Comparison of ENCODE assay signal across 8 cellular contexts in the genomic region with DNA sequence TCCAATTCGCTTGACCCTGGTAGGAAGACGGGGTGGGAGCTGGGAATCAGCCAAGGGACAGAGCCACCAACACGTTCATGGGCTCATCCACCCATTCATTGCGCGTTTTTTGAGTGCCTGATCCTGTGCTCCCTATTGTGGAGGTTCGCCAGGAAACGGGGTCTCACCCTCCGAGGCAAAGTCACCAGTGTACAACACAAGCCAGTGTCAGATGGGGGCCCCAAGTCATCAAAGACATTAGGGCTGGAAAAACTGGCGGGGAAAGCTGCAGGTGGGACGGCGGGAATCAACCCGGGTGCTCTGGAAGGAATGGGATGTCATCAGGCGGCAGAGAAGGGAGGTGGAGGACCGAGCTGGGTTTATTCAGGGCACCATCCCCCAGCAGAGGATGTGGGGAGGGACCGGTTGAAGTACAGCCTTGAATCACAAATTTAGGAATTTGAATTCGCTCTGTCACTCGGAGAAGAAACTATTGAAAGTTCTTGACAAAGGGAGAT. TPM values are rescaled to one million over a fixed set of nuclear protein-coding genes. Genes with fewer than 3 reads are reported as not detected.
A peak's percentile ranks its signal among the peaks of the same experiment; 100 is the strongest.
DNase-seq lines count a peak whose midpoint lies in the region; ATAC-seq and TF ChIP-seq lines count a peak whose summit lies in the region.

No MANE protein-coding gene starts in this region.

- H3K4me1 Mint-ChIP-seq in neural crest cell = peaks cover 50% of the 10 kb centered on the region

- TF ChIP-seq CTCF in BJ (IDR thresholded peaks at IDR 0.05; ENCODE audit: insufficient read depth, low read depth, low read length) (no peak), fibroblast of villous mesenchyme (IDR thresholded peaks at IDR 0.05; ENCODE audit: insufficient read depth, low read depth, low read length) (no peak), neural crest cell (conservative IDR thresholded peaks at IDR 0.05) (no peak)

- H3K36me3 ChIP-seq in BJ (ENCODE audit: control insufficient read depth, insufficient read depth, low read length) (no peaks in the 10 kb centered on the region), SK-N-MC (ENCODE audit: insufficient read depth, low read length) (no peaks in the 10 kb centered on the region)

- H3K27me3 ChIP-seq in BJ (ENCODE audit: control insufficient read depth, insufficient read depth, low read length) = no peaks in the 10 kb centered on the region

- peaks cover 36% of the 10 kb centered on the region for H3K27me3 Mint-ChIP-seq in neural crest cell (ENCODE audit: low read depth)

- peaks cover under 1% of the 10 kb centered on the region for H3K9me3 Mint-ChIP-seq in neural crest cell

- ATAC-seq in GM21576 (IDR thresholded peaks at IDR 0.05; ENCODE audit: unreplicated experiment) = no peak

- DNase-seq in BJ (ENCODE audit: low read depth) (no peak), SK-N-MC (ENCODE audit: low read depth, low spot score) (no peak), fibroblast of villous mesenchyme (ENCODE audit: low read depth) (no peak), neural crest cell (ENCODE audit: low read depth, low spot score) (no peak), NCI-H2171 (lab: John Stamatoyannopoulos, UW) (no peak), middle frontal gyrus (ENCODE audit: extremely low spot score, low spot score) (no peak)
- DNase-seq in effector CD4-positive, alpha-beta T cell = no peak

- peaks cover 6% of the 10 kb centered on the region for H3K36me3 Mint-ChIP-seq in neural crest cell (ENCODE audit: low read depth)

- peak overlapping the region; percentile 91 for H3K4me3 ChIP-seq in BJ (ENCODE audit: low read depth, low read length)
- H3K4me3 ChIP-seq in SK-N-MC = peak overlapping the region; percentile 81
- H3K4me3 ChIP-seq in fibroblast of villous mesenchyme (ENCODE audit: low read depth, low read length) = peak overlapping the region; percentile 82

- no peaks in the 10 kb centered on the region for H3K9me3 ChIP-seq in SK-N-MC (ENCODE audit: low read depth, low read length)

- peak overlapping the region; percentile 81 for H3K4me3 Mint-ChIP-seq in neural crest cell

- no peak overlapping the region for H3K27ac ChIP-seq in SK-N-MC

- H3K9ac ChIP-seq in SK-N-MC (ENCODE audit: insufficient read length) = no peak overlapping the region

- POLR2A ChIA-PET in BJ (lab: Charles Lee) = no interaction called here

- peak overlapping the region; percentile 60 for H3K27ac Mint-ChIP-seq in neural crest cell (ENCODE audit: unreplicated experiment)

- CTCF ChIA-PET in BJ (lab: Yijun Ruan, JAX) = interaction anchor here (1.2 kb wide), 1 partner anchor 20 kb away, joined by 3 read pairs; no protein-coding TSS in a partner anchor

RNA-seq across cellular contexts. Expression of a gene that starts 0.7 kb away (rescaled TPM):
- 116 and 182 TPM in 2 replicates for polyA plus RNA-seq in BJ (2011; rRNA removed)
- polyA minus RNA-seq in BJ (2011; rRNA and poly(A)+ RNA removed) = 63.3 and 75.0 TPM in 2 replicates
- total RNA-seq in fibroblast of villous mesenchyme (204 and 211 TPM in 2 replicates), neural crest cell (88.7 and 90.3 TPM in 2 replicates)
